8 cellular contexts compared by ENCODE assay signal in the genomic region with DNA sequence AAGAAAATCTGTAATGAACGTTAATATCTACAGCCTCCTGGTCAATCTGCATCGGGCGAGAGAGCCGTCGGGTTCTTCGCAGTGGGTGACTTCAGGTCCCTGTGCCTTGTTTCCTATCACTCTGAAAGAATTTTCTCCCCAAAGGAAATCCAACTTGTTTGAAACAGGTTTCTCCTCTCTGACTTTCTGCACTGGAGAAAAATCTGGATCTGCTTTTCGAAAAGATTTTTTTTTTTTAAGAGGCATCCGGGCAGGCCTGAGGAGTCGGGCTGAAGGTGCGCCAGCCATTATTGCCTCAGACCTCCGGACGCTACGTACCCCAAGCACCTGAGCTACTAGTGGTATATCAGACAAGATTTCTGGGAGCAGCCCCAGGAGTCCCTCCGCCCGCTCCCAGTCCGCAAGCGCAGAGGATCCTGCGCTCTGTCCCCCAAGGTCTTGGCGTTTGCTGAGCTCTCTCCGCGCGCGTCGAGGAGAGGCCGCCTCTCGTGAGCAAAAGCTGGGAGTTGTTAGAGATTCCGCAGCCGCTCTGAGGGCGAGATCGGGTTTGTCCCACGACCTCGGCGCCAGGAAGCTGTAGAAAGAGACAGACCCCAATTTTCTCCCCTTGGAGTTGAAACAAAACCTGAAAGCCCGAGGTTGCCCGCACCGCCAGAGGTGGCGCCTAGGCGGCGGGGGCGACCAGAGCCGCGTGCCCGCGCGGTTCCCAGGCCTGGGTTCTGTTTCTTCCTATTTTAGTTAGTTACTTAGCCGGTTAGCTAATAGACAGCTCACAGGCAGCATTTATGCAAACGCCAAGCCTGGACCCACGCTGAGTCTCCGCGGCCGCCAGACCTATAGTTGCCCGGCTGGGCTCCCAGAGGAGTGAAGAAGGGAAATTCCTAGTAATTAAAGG.
DNase-seq lines count a peak whose midpoint lies in the region; ATAC-seq, FAIRE-seq and TF ChIP-seq lines count a peak whose summit lies in the region.
"Had no signal": no experiment of that assay in that cellular context is flagged by ENCODE, and none has a peak within 500 bp of the region (broad histone marks: within the 10 kb centered on the region; RNA-seq: fewer than 3 reads in every experiment).

No MANE protein-coding gene starts in this region.

- H3K9me2 ChIP-seq in GM23248 (ENCODE audit: insufficient read depth): no peaks in the 10 kb centered on the region

- WGBS in GM23248 (ENCODE audit: low coverage in 1 of 2, low lambda C conversion rate in 2 of 2, missing lambda C conversion rate in 2 of 2), 2 experiments: 5% methylated on average over 47 to 52 of the region's 52 CpGs
- WGBS in H1 (ENCODE audit: extremely low coverage in 1 of 2, insufficient coverage in 1 of 2, insufficient read length in 1 of 2, insufficient replicate concordance in 2 of 2, low coverage in 1 of 2, low lambda C conversion rate in 2 of 2, missing lambda C conversion rate in 1 of 2), 2 experiments: 3% methylated on average over 51 of the region's 52 CpGs; no CpG with 5 or more reads in 1 of the 2 experiments

- no peaks in the 10 kb centered on the region for H3K79me1 ChIP-seq in H1 (ENCODE audit: low read depth, low read length)

- FAIRE-seq in H1 (lab: Jason Lieb, UNC): no peak
- FAIRE-seq in urothelium cell line (lab: Jason Lieb, UNC): no peak

- H3K4me2 ChIP-seq in GM23248 (ENCODE audit: unreplicated experiment) (peak overlapping the region; percentile 41), H1 (ENCODE audit: insufficient read depth in 1 of 2, low read depth in 2 of 2, low read length in 2 of 2) (peak overlapping the region; percentile 61 to 63)

- BruUV-seq in Caco-2 (replicated peaks; lab: Mats Ljungman, UMichigan): no TSS peak

- H3K4me1 Mint-ChIP-seq in Caco-2 (ENCODE audit: low read depth, unreplicated experiment): no peaks in the 10 kb centered on the region

- H2AFZ ChIP-seq in GM23248 (no peak overlapping the region), H1 (ENCODE audit: low read length) (no peak overlapping the region)

- H2BK5ac ChIP-seq in H1 (ENCODE audit: low read depth, low read length): no peak overlapping the region

- H4K5ac ChIP-seq in H1 (ENCODE audit: insufficient read length, low read depth, low read length): no peak overlapping the region

- H3K27ac Mint-ChIP-seq in Caco-2 (ENCODE audit: unreplicated experiment): no peak overlapping the region

- H2BK12ac ChIP-seq in H1 (ENCODE audit: low read depth, low read length): no peak overlapping the region

- H3K4me1 ChIP-seq in GM23248 (ENCODE audit: insufficient read depth) (peaks cover 6% of the 10 kb centered on the region; the same call in 1 of the 2 replicates), RWPE2 (ENCODE audit: insufficient read depth, poor library complexity, severe bottlenecking) (no peaks in the 10 kb centered on the region), H1 (replicated peaks in 1 of 4; ENCODE audit: control insufficient read depth in 3 of 4, insufficient read depth in 4 of 4, low read length in 3 of 4) (peaks cover 3 to 54% (median 30%) of the 10 kb centered on the region in 4 experiments), Caco-2 (no peaks in the 10 kb centered on the region), tibial artery (peaks cover 0 to 50% (median 42%) of the 10 kb centered on the region in 4 donors)

- peak; percentile 15; the same call in 2 of the 3 replicates for ATAC-seq in RWPE2 (ENCODE audit: low read depth)

- H3K79me2 ChIP-seq in GM23248 (ENCODE audit: insufficient read depth) (no peaks in the 10 kb centered on the region), H1 (ENCODE audit: control insufficient read depth in 1 of 2, insufficient read depth in 2 of 2, low read length in 2 of 2) (no peaks in the 10 kb centered on the region)

- TF ChIP-seq POLR2A in H1 (IDR thresholded peaks at IDR 0.05; ENCODE audit: control extremely low read depth in 1 of 2, low read depth in 2 of 2, low read length in 2 of 2): no peak

- H3K27me3 ChIP-seq in GM23248 (replicated peaks; ENCODE audit: insufficient read depth) (peaks cover 98% of the 10 kb centered on the region), RWPE2 (ENCODE audit: insufficient read depth, poor library complexity, severe bottlenecking) (peaks cover 63% of the 10 kb centered on the region), H1 (replicated peaks in 1 of 4; ENCODE audit: control insufficient read depth in 3 of 4, extremely low read depth in 1 of 4, insufficient read depth in 3 of 4, low read length in 3 of 4) (peaks cover 97 to 100% (median 99%) of the 10 kb centered on the region in 4 experiments), Caco-2 (replicated peaks; ENCODE audit: control insufficient read depth, insufficient read depth, low read length) (peaks cover 1% of the 10 kb centered on the region), tibial artery (peaks cover 0 to 100% of the 10 kb centered on the region in 2 donors)
- H3K27me3 ChIP-seq: ovary had no signal

- H3K14ac ChIP-seq in H1 (ENCODE audit: insufficient read length): no peak overlapping the region

- no peak for TF ChIP-seq EP300 in H1 (IDR thresholded peaks at IDR 0.05; ENCODE audit: borderline replicate concordance in 1 of 2, low read depth in 2 of 2, low read length in 2 of 2)

- H3K27me3 Mint-ChIP-seq in Caco-2 (ENCODE audit: insufficient read depth, unreplicated experiment): peaks cover 10% of the 10 kb centered on the region

- H3K4me3 ChIP-seq in GM23248: peak overlapping the region; percentile 49
- peak overlapping the region; percentile 1 for H3K4me3 ChIP-seq in RWPE2 (ENCODE audit: severe bottlenecking)
- peak overlapping the region in 1 of 4 experiments; percentile 40; a peak in 3 of 8 replicates for H3K4me3 ChIP-seq in H1 (ENCODE audit: extremely low read depth in 1 of 4, insufficient read depth in 2 of 4, low read depth in 3 of 4, low read length in 4 of 4)
- H3K4me3 ChIP-seq in retinal pigment epithelial cell (ENCODE audit: low read length): no peak overlapping the region
- no peak overlapping the region for H3K4me3 ChIP-seq in Caco-2 (ENCODE audit: low read depth, low read length)
- H3K4me3 ChIP-seq in tibial artery: peak overlapping the region in 1 of 2 donors; percentile 30
- H3K4me3 ChIP-seq: ovary had no signal

- H2AK5ac ChIP-seq in H1 (ENCODE audit: low read depth, low read length): no peak overlapping the region

- no peak for TF ChIP-seq RAD21 in H1 (IDR thresholded peaks at IDR 0.05 in 1 of 2, conservative IDR thresholded peaks at IDR 0.05 in 1 of 2; ENCODE audit: low read depth in 2 of 2, low read length in 2 of 2)

- H3F3A ChIP-seq in GM23248 (ENCODE audit: insufficient read depth): no peaks in the 10 kb centered on the region

- no peak overlapping the region for H2BK20ac ChIP-seq in H1 (ENCODE audit: low read length)

- DNase-seq in GM23248 (peak; percentile 21), RWPE2 (ENCODE audit: low spot score) (no peak), H1 (ENCODE audit: low read depth in 1 of 2, low spot score in 2 of 2) (no peak), retinal pigment epithelial cell (ENCODE audit: low read depth) (no peak), urothelium cell line (ENCODE audit: low spot score) (no peak), Caco-2 (no peak), tibial artery (no peak)
- DNase-seq: ovary had no signal

- in situ Hi-C loops in GM23248 (cut with MboI): no loop called here

- TF ChIP-seq CTCF in RWPE2 (IDR thresholded peaks at IDR 0.05; ENCODE audit: poor library complexity, severe bottlenecking) (peak; percentile 42), H1 (IDR thresholded peaks at IDR 0.05; ENCODE audit: control extremely low read depth in 1 of 3, insufficient read depth in 1 of 3, low read depth in 1 of 3, low read length in 3 of 3) (peak; percentile 22 to 36 (median 27); a peak in 3 of 4 replicates), retinal pigment epithelial cell (conservative IDR thresholded peaks at IDR 0.05; ENCODE audit: low read depth, low read length) (peak; percentile 16), Caco-2 (IDR thresholded peaks at IDR 0.05; ENCODE audit: insufficient read depth in 1 of 2, low read depth in 1 of 2, low read length in 1 of 2, severe bottlenecking in 1 of 2, unreplicated experiment in 1 of 2) (no peak), tibial artery (IDR thresholded peaks at IDR 0.05) (no peak)

- intact Hi-C loops in Caco-2 (cut with micrococcal nuclease; ENCODE audit: unreplicated experiment) (no loop called here), tibial artery (cut with DNase I; ENCODE audit: low total_unique reads) (no loop called here)

- no peak overlapping the region for H3K23ac ChIP-seq in H1 (ENCODE audit: insufficient read length)

- H3K9ac ChIP-seq in GM23248: no peak overlapping the region
- no peak overlapping the region for H3K9ac ChIP-seq in H1 (replicated peaks in 1 of 4; ENCODE audit: extremely low read depth in 1 of 4, low read depth in 3 of 4, low read length in 3 of 4)

- no peaks in the 10 kb centered on the region for H3K9me3 ChIP-seq in GM23248 (ENCODE audit: low read depth)
- H3K9me3 ChIP-seq in RWPE2 (ENCODE audit: severe bottlenecking): no peaks in the 10 kb centered on the region
- no peaks in the 10 kb centered on the region; a peak in 1 of 4 replicates for H3K9me3 ChIP-seq in H1 (ENCODE audit: insufficient read depth in 2 of 2, low read depth in 1 of 2, low read length in 1 of 2)
- no peaks in the 10 kb centered on the region for H3K9me3 ChIP-seq in Caco-2
- H3K9me3 ChIP-seq in tibial artery: no peaks in the 10 kb centered on the region
- H3K9me3 ChIP-seq: ovary had no signal

- H3K27ac ChIP-seq in GM23248: no peak overlapping the region
- no peak overlapping the region for H3K27ac ChIP-seq in RWPE2 (ENCODE audit: poor library complexity, severe bottlenecking)
- no peak overlapping the region for H3K27ac ChIP-seq in H1 (ENCODE audit: low read depth, low read length)
- H3K27ac ChIP-seq in tibial artery: no peak overlapping the region
- H3K27ac ChIP-seq: ovary had no signal

- no peaks in the 10 kb centered on the region for H3K36me3 Mint-ChIP-seq in Caco-2 (ENCODE audit: insufficient read depth, unreplicated experiment)

- no peak overlapping the region for H3K4me3 Mint-ChIP-seq in Caco-2 (ENCODE audit: unreplicated experiment)

- no peaks in the 10 kb centered on the region for H3K36me3 ChIP-seq in GM23248 (ENCODE audit: low read depth)
- no peaks in the 10 kb centered on the region for H3K36me3 ChIP-seq in RWPE2 (ENCODE audit: low read depth)
- H3K36me3 ChIP-seq in H1 (ENCODE audit: control insufficient read depth in 2 of 4, insufficient read depth in 4 of 4, low read length in 3 of 4): no peaks in the 10 kb centered on the region; a peak in 1 of 8 replicates
- H3K36me3 ChIP-seq in Caco-2 (ENCODE audit: control insufficient read depth, insufficient read depth, low read length): no peaks in the 10 kb centered on the region
- no peaks in the 10 kb centered on the region for H3K36me3 ChIP-seq in tibial artery
- H3K36me3 ChIP-seq: ovary had no signal

- no peaks in the 10 kb centered on the region for H4K20me1 ChIP-seq in GM23248 (ENCODE audit: insufficient read depth)
- H4K20me1 ChIP-seq in H1 (replicated peaks in 1 of 2; ENCODE audit: control insufficient read depth in 1 of 2, insufficient read depth in 2 of 2, low read length in 2 of 2): peaks cover 12 to 18% of the 10 kb centered on the region in 2 experiments

- no peaks in the 10 kb centered on the region; the same call in 1 of the 2 replicates for H3K23me2 ChIP-seq in H1 (ENCODE audit: low read depth, low read length)

- POLR2A ChIA-PET in H1 (lab: Charles Lee; ENCODE audit: partially characterized antibody): interaction anchor here (1.0 to 3.4 kb wide), 6 partner anchors 9 to 48 kb away, joined by 3 to 26 read pairs (median 5); no protein-coding TSS in a partner anchor
- POLR2A ChIA-PET in Caco-2 (lab: Charles Lee): no interaction called here

- no peaks in the 10 kb centered on the region for H3K9me3 Mint-ChIP-seq in Caco-2 (ENCODE audit: unreplicated experiment)

- H2BK15ac ChIP-seq in H1 (ENCODE audit: low read length): no peak overlapping the region

- H2BK120ac ChIP-seq in H1 (replicated peaks; ENCODE audit: low read depth, low read length): no peak overlapping the region

- no peak overlapping the region for H3K56ac ChIP-seq in H1 (replicated peaks; ENCODE audit: insufficient read length, low read depth, low read length)

- CTCF ChIA-PET in H1 (lab: Charles Lee; ENCODE audit: partially characterized antibody): interaction anchor here (0.6 to 2.8 kb wide), 8 partner anchors 10 to 1539 kb away, joined by 3 to 33 read pairs (median 6); partner anchors contain the start of gene TICRR
- CTCF ChIA-PET in Caco-2 (lab: Charles Lee): interaction anchor here (0.6 to 0.8 kb wide), 2 partner anchors 48 to 78 kb away, joined by 4 to 6 read pairs; no protein-coding TSS in a partner anchor

- H3K18ac ChIP-seq in H1 (ENCODE audit: extremely low read depth, low read length): no peak overlapping the region

- no peak overlapping the region for H3K4ac ChIP-seq in H1 (replicated peaks; ENCODE audit: insufficient read length, low read depth, low read length)

- no peak overlapping the region for H4K8ac ChIP-seq in H1 (ENCODE audit: extremely low read depth, insufficient read depth, low read length)

- no peak overlapping the region for H4K91ac ChIP-seq in H1 (replicated peaks; ENCODE audit: insufficient read length, low read length)

Comparison
In these comparisons a context has a peak if more than half of its experiments do, and no peak if none do; other contexts are left out.
1. H3K4me3 ChIP-seq: peak in GM23248 (single experiment) and RWPE2 (single experiment); none in retinal pigment epithelial cell (single experiment) and Caco-2 (single experiment).
2. CTCF ChIP-seq: peak in RWPE2 (single experiment), H1 (3 of 3) and retinal pigment epithelial cell (single experiment); none in Caco-2 (0 of 2) and tibial artery (0 of 2).